In genomic region chr7:22387583-22387982, GRCh38 we compare ENCODE assay signal across 1 cellular context.
TF ChIP-seq lines count a peak whose summit lies in the region.

No MANE protein-coding gene starts in this region.

TF ChIP-seq in SK-N-SH, 30 proteins besides CTCF, POLR2A, EP300 and RAD21 (continued from another document):
- no peak for TF ChIP-seq REST (IDR thresholded peaks at IDR 0.05; ENCODE audit: low read depth, low read length)
- TF ChIP-seq TCF12 (IDR thresholded peaks at IDR 0.05) = peak; percentile 82
- TF ChIP-seq TEAD4 (IDR thresholded peaks at IDR 0.05; ENCODE audit: borderline replicate concordance, insufficient read depth) = no peak
- TF ChIP-seq FOSL2 (IDR thresholded peaks at IDR 0.05; ENCODE audit: borderline replicate concordance, low read depth) = peak; percentile 64; the same call in 1 of the 2 replicates
- peak; percentile 63; the same call in 1 of the 2 replicates for TF ChIP-seq NFIC (IDR thresholded peaks at IDR 0.05; ENCODE audit: borderline replicate concordance)
- TF ChIP-seq, protein P1, sequence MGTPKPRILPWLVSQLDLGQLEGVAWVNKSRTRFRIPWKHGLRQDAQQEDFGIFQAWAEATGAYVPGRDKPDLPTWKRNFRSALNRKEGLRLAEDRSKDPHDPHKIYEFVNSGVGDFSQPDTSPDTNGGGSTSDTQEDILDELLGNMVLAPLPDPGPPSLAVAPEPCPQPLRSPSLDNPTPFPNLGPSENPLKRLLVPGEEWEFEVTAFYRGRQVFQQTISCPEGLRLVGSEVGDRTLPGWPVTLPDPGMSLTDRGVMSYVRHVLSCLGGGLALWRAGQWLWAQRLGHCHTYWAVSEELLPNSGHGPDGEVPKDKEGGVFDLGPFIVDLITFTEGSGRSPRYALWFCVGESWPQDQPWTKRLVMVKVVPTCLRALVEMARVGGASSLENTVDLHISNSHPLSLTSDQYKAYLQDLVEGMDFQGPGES (IDR thresholded peaks at IDR 0.05; ENCODE audit: low read depth, low read length) = no peak
- TF ChIP-seq ELF1 (IDR thresholded peaks at IDR 0.05) = 0 out of 2 replicates have a peak, but pooled peaks have one; percentile 40
- TF ChIP-seq POLR2AphosphoS5 (IDR thresholded peaks at IDR 0.05; ENCODE audit: low read depth, low read length) = no peak
- peak; percentile 51; the same call in 1 of the 2 replicates for TF ChIP-seq MEF2A (IDR thresholded peaks at IDR 0.05; ENCODE audit: borderline replicate concordance, low read depth)
- no peak for TF ChIP-seq GABPA (IDR thresholded peaks at IDR 0.05; ENCODE audit: low read depth)
- no peak for TF ChIP-seq TAF1 (IDR thresholded peaks at IDR 0.05; ENCODE audit: borderline replicate concordance, low read depth, low read length)
- TF ChIP-seq MAX (IDR thresholded peaks at IDR 0.05; ENCODE audit: low read depth) = peak; percentile 42; the same call in 1 of the 2 replicates
